In the genomic region with DNA sequence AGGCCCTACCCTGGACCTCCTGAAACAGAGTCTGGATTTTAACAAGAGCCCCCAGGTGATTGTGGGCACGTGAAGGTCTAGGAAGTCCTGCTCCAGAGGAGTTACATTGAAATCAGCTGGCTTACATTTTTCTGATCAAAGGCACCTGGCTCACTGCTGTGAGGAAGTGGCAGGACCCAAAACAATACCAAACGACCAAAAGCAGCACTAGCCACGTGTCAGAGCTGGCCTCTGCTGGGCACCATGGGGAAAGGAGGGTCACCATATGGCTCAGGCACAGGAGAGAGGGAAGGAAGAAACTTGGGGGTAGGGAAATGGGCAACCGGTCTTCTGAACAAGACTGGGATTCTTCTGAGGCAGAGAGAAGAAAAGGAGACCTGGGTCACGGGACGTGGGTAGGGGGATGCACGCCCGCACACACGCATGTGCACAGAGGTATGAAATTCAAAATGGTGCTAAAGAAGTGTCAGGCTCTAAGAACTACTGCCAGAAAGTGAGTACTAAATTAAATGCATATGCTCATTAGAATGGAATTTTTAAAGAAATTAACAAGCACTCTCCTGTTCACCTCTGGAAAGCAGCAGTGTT, we compare ENCODE assay signal across 1 cellular context.
TF ChIP-seq lines count a peak whose summit lies in the region.

No MANE protein-coding gene starts in this region.

TF ChIP-seq in endothelial cell of umbilical vein, 7 proteins besides CTCF, POLR2A, EP300 and RAD21 (continued from another document):
- TF ChIP-seq POLR2AphosphoS5 (IDR thresholded peaks at IDR 0.05; ENCODE audit: insufficient read depth, low read depth, low read length): no peak
